14 cellular contexts compared by ENCODE assay signal in the genomic region with DNA sequence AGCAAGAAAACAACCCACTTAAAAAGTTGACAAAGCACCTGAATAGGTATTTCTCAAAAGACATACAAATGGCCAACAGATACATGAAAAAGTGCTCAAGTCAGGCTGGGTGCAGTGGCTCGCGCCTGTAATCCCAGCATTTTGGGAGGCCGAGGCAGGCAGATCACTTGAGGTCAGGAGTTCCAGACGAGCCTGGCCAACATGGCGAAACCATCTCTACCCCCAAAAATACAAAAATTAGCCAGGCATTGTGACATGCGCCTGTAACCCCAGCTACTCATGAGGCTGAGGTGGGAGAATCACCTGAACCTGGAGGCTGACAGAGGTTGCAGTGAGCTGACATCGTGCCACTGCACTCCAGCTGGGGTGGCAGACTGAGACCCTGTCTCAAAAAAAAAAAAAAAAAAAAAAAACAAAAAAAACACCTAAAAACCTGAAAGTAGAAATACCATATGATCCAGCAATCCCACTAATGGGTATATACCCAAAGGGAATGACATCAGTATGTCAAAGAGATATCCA.
DNase-seq lines count a peak whose midpoint lies in the region; ATAC-seq and TF ChIP-seq lines count a peak whose summit lies in the region.
"Had no signal": no experiment of that assay in that cellular context is flagged by ENCODE, and none has a peak within 500 bp of the region (broad histone marks: within the 10 kb centered on the region; RNA-seq: fewer than 3 reads in every experiment).

No MANE protein-coding gene starts in this region.

- TF ChIP-seq CTCF in DND-41 (IDR thresholded peaks at IDR 0.05; ENCODE audit: borderline replicate concordance, extremely low read depth, low read length, poor library complexity, severe bottlenecking) (no peak), OCI-LY1 (IDR thresholded peaks at IDR 0.05; ENCODE audit: low read length) (no peak), neural progenitor cell (IDR thresholded peaks at IDR 0.05) (no peak)

- H3K79me2 ChIP-seq in DND-41 (ENCODE audit: insufficient read depth, low read length) (no peaks in the 10 kb centered on the region), OCI-LY1 (ENCODE audit: insufficient read depth, low read length) (no peaks in the 10 kb centered on the region), neural progenitor cell (ENCODE audit: low read depth) (peaks cover 3% of the 10 kb centered on the region)

- H3K4me2 ChIP-seq in DND-41 (ENCODE audit: insufficient read depth, low read length), result peak overlapping the region; percentile 60
- peak overlapping the region; percentile 7; the same call in 1 of the 2 replicates for H3K4me2 ChIP-seq in OCI-LY1 (ENCODE audit: low read length)
- no peak overlapping the region for H3K4me2 ChIP-seq in neural progenitor cell

- DNase-seq in DND-41 (peak; percentile 31), NCI-H2081 (lab: John Stamatoyannopoulos, UW) (no peak), neural progenitor cell (ENCODE audit: low spot score) (no peak)
- no peak for DNase-seq in naive thymus-derived CD8-positive, alpha-beta T cell
- no peak for DNase-seq in stimulated activated CD4-positive, alpha-beta T cell treated with anti-CD3 and anti-CD28 coated beads, Interleukin-4, amount 100 ng/mL, for 4 hours
- DNase-seq: erythroblast; heart left ventricle; NCI-H187 treated with DMSO at 0.1 percent for 48 hours; NCI-H524 treated with DMSO at 0.1 percent for 48 hours; stimulated activated CD4-positive, alpha-beta T cell treated with anti-CD3 and anti-CD28 coated beads, Interleukin-15, amount 100 ng/mL, for 24 hours; thyroid gland had no signal

- peak overlapping the region; percentile 94 for H3K27ac Mint-ChIP-seq in activated naive CD8-positive, alpha-beta T cell
- peak overlapping the region; percentile 85 to 98 (median 92) for H3K27ac Mint-ChIP-seq in naive thymus-derived CD8-positive, alpha-beta T cell
- no peak overlapping the region for H3K27ac Mint-ChIP-seq in neural progenitor cell

- H3K27ac ChIP-seq in DND-41 (ENCODE audit: low read length) (peak overlapping the region; percentile 98), OCI-LY1 (ENCODE audit: low read depth, low read length, poor library complexity, severe bottlenecking) (peak overlapping the region; percentile 66), neural progenitor cell (no peak overlapping the region)
- H3K27ac ChIP-seq: thyroid gland had no signal

- H3K4me1 Mint-ChIP-seq in activated naive CD8-positive, alpha-beta T cell (ENCODE audit: low read depth), result peaks cover 92% of the 10 kb centered on the region
- H3K4me1 Mint-ChIP-seq in naive thymus-derived CD8-positive, alpha-beta T cell, result peaks cover 54 to 97% (median 93%) of the 10 kb centered on the region in 4 donors
- peaks cover 37% of the 10 kb centered on the region for H3K4me1 Mint-ChIP-seq in neural progenitor cell

- H3K9ac ChIP-seq in DND-41 (ENCODE audit: low read depth, low read length) (peak overlapping the region; percentile 55), OCI-LY1 (ENCODE audit: low read length) (no peak overlapping the region), neural progenitor cell (no peak overlapping the region)

- H4K20me1 ChIP-seq in DND-41 (ENCODE audit: insufficient read depth, low read length) (no peaks in the 10 kb centered on the region), OCI-LY1 (ENCODE audit: insufficient read depth, low read length) (no peaks in the 10 kb centered on the region), neural progenitor cell (ENCODE audit: low read depth) (peaks cover 11% of the 10 kb centered on the region)

- H3K4me3 ChIP-seq in DND-41 (ENCODE audit: low read depth in 1 of 2, low read length in 2 of 2) (peak overlapping the region in 1 of 2 experiments; percentile 45; a peak in 2 of 4 replicates), OCI-LY1 (ENCODE audit: low read depth, low read length, poor library complexity, severe bottlenecking) (no peak overlapping the region), neural progenitor cell (no peak overlapping the region)
- H3K4me3 ChIP-seq: adrenal gland, thyroid gland had no signal

- H3F3A ChIP-seq in OCI-LY1 (ENCODE audit: insufficient read depth, low read length) (no peaks in the 10 kb centered on the region), neural progenitor cell (ENCODE audit: low read depth) (peaks cover 77% of the 10 kb centered on the region)

- peaks cover 52% of the 10 kb centered on the region for H3K4me1 ChIP-seq in DND-41 (ENCODE audit: insufficient read depth, low read length)
- H3K4me1 ChIP-seq in OCI-LY1 (ENCODE audit: insufficient read depth, low read length, severe bottlenecking), result peaks cover 46% of the 10 kb centered on the region
- H3K4me1 ChIP-seq in neural progenitor cell, result peaks cover 49% of the 10 kb centered on the region
- H3K4me1 ChIP-seq: thyroid gland had no signal

- H3K9me3 ChIP-seq in DND-41 (ENCODE audit: insufficient read depth, low read length, severe bottlenecking) (no peaks in the 10 kb centered on the region), OCI-LY1 (ENCODE audit: low read length) (no peaks in the 10 kb centered on the region), neural progenitor cell (ENCODE audit: low read depth) (no peaks in the 10 kb centered on the region)
- H3K9me3 ChIP-seq: adrenal gland, heart left ventricle, thyroid gland had no signal

- ATAC-seq in DND-41 (ENCODE audit: insufficient read depth, low read depth), result peak; percentile 29; the same call in 2 of the 3 replicates
- ATAC-seq in naive thymus-derived CD8-positive, alpha-beta T cell, result peak; percentile 2 to 28

- H3K4me3 Mint-ChIP-seq in activated naive CD8-positive, alpha-beta T cell, result peak overlapping the region; percentile 79
- H3K4me3 Mint-ChIP-seq in naive thymus-derived CD8-positive, alpha-beta T cell, result peak overlapping the region; percentile 68 to 83 (median 73)
- no peak overlapping the region for H3K4me3 Mint-ChIP-seq in neural progenitor cell

- H3K9me2 ChIP-seq in OCI-LY1 (ENCODE audit: low read depth, low read length), result no peaks in the 10 kb centered on the region

- H3K36me3 ChIP-seq in DND-41 (ENCODE audit: insufficient read depth, low read length), result peaks cover 10% of the 10 kb centered on the region; the same call in 1 of the 2 replicates
- peaks cover 39% of the 10 kb centered on the region; the same call in 1 of the 2 replicates for H3K36me3 ChIP-seq in OCI-LY1 (ENCODE audit: insufficient read depth, low read length)
- H3K36me3 ChIP-seq in neural progenitor cell, result no peaks in the 10 kb centered on the region
- H3K36me3 ChIP-seq: adrenal gland, thyroid gland had no signal

- POLR2A ChIA-PET in naive thymus-derived CD8-positive, alpha-beta T cell (lab: Charles Lee), result interaction anchor here (0.7 to 14.9 kb wide), 18 partner anchors 10 to 138 kb away, joined by 3 to 128 read pairs (median 6); partner anchors contain the start of gene SERINC5

- H3K36me3 Mint-ChIP-seq in activated naive CD8-positive, alpha-beta T cell, result peaks cover 3% of the 10 kb centered on the region
- peaks cover 0 to 31% (median 13%) of the 10 kb centered on the region in 3 donors for H3K36me3 Mint-ChIP-seq in naive thymus-derived CD8-positive, alpha-beta T cell
- no peaks in the 10 kb centered on the region for H3K36me3 Mint-ChIP-seq in neural progenitor cell

- H3K9me3 Mint-ChIP-seq in activated naive CD8-positive, alpha-beta T cell (ENCODE audit: low read depth), result no peaks in the 10 kb centered on the region
- no peaks in the 10 kb centered on the region for H3K9me3 Mint-ChIP-seq in naive thymus-derived CD8-positive, alpha-beta T cell
- peaks cover 8% of the 10 kb centered on the region for H3K9me3 Mint-ChIP-seq in neural progenitor cell

- H3K27me3 ChIP-seq in DND-41 (ENCODE audit: insufficient read depth, low read length, poor library complexity), result no peaks in the 10 kb centered on the region
- no peaks in the 10 kb centered on the region for H3K27me3 ChIP-seq in OCI-LY1 (ENCODE audit: insufficient read depth, low read length)
- no peaks in the 10 kb centered on the region for H3K27me3 ChIP-seq in neural progenitor cell
- H3K27me3 ChIP-seq: adrenal gland, heart left ventricle, thyroid gland had no signal

- H3K27me3 Mint-ChIP-seq in activated naive CD8-positive, alpha-beta T cell, result no peaks in the 10 kb centered on the region
- no peaks in the 10 kb centered on the region for H3K27me3 Mint-ChIP-seq in naive thymus-derived CD8-positive, alpha-beta T cell
- peaks cover 12% of the 10 kb centered on the region for H3K27me3 Mint-ChIP-seq in neural progenitor cell (ENCODE audit: insufficient read depth, low read depth)

- 0 out of 2 replicates have a peak overlapping the region, but pooled peaks have one; percentile 75 for H2AFZ ChIP-seq in DND-41 (ENCODE audit: low read depth, low read length)
- H2AFZ ChIP-seq in OCI-LY1 (ENCODE audit: low read length), result no peak overlapping the region
- H2AFZ ChIP-seq in neural progenitor cell (replicated peaks), result no peak overlapping the region
